Comparison of ENCODE assay signal across 1 cellular context in the genomic region with DNA sequence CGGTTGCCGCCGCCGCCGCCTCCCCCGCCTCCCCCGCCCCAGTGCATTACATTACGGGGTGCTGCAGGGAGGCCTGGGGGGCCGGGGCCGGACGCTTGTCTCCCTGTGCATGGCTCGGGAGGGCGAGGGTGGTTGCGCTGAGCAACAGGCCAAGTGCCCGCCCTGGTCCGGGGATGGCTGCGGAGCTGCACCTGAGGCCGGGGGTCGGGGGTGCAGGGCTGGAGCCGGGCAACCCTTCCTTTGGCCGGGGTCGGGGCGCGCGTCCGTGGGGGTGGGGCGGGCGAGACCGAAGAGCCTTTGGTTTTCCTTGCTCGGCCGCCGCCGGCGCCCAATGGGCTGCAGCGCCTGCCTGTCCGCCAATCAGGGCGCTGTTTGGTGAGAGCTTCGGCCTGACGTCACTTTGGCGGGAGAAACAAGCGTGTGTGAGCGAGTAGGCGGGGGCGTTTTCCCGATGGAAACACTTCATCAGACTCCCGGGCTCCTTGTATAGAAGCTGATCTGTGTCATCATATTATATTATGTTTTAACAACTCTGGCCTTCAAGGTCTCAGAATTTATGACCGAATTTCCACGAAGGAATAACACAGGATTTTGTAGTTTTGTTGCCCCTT.
A peak's percentile ranks its signal among the peaks of the same experiment; 100 is the strongest.
TF ChIP-seq lines count a peak whose summit lies in the region.

No MANE protein-coding gene starts in this region.

TF ChIP-seq in WTC11, 78 proteins besides CTCF, POLR2A, EP300 and RAD21 (continued from another document):
- TF ChIP-seq GABPB1 (CRISPR knock-in tag; IDR thresholded peaks at IDR 0.05) (no peak), IRF2 (CRISPR knock-in tag; IDR thresholded peaks at IDR 0.05; ENCODE audit: borderline replicate concordance, low read depth) (no peak), NR3C1 (CRISPR knock-in tag; conservative IDR thresholded peaks at IDR 0.05; ENCODE audit: low read depth) (no peak), ZNF263 (CRISPR knock-in tag; IDR thresholded peaks at IDR 0.05; ENCODE audit: low read depth) (no peak), CREM (CRISPR knock-in tag; IDR thresholded peaks at IDR 0.05) (peak; percentile 57; the same call in 1 of the 2 replicates)
- TF ChIP-seq, protein P1, sequence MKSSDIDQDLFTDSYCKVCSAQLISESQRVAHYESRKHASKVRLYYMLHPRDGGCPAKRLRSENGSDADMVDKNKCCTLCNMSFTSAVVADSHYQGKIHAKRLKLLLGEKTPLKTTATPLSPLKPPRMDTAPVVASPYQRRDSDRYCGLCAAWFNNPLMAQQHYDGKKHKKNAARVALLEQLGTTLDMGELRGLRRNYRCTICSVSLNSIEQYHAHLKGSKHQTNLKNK (CRISPR knock-in tag; IDR thresholded peaks at IDR 0.05) = no peak
- TF ChIP-seq, protein P2, sequence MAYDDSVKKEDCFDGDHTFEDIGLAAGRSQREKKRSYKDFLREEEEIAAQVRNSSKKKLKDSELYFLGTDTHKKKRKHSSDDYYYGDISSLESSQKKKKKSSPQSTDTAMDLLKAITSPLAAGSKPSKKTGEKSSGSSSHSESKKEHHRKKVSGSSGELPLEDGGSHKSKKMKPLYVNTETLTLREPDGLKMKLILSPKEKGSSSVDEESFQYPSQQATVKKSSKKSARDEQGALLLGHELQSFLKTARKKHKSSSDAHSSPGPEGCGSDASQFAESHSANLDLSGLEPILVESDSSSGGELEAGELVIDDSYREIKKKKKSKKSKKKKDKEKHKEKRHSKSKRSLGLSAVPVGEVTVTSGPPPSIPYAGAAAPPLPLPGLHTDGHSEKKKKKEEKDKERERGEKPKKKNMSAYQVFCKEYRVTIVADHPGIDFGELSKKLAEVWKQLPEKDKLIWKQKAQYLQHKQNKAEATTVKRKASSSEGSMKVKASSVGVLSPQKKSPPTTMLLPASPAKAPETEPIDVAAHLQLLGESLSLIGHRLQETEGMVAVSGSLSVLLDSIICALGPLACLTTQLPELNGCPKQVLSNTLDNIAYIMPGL (CRISPR knock-in tag; IDR thresholded peaks at IDR 0.05) = no peak
- TF ChIP-seq, protein P3, sequence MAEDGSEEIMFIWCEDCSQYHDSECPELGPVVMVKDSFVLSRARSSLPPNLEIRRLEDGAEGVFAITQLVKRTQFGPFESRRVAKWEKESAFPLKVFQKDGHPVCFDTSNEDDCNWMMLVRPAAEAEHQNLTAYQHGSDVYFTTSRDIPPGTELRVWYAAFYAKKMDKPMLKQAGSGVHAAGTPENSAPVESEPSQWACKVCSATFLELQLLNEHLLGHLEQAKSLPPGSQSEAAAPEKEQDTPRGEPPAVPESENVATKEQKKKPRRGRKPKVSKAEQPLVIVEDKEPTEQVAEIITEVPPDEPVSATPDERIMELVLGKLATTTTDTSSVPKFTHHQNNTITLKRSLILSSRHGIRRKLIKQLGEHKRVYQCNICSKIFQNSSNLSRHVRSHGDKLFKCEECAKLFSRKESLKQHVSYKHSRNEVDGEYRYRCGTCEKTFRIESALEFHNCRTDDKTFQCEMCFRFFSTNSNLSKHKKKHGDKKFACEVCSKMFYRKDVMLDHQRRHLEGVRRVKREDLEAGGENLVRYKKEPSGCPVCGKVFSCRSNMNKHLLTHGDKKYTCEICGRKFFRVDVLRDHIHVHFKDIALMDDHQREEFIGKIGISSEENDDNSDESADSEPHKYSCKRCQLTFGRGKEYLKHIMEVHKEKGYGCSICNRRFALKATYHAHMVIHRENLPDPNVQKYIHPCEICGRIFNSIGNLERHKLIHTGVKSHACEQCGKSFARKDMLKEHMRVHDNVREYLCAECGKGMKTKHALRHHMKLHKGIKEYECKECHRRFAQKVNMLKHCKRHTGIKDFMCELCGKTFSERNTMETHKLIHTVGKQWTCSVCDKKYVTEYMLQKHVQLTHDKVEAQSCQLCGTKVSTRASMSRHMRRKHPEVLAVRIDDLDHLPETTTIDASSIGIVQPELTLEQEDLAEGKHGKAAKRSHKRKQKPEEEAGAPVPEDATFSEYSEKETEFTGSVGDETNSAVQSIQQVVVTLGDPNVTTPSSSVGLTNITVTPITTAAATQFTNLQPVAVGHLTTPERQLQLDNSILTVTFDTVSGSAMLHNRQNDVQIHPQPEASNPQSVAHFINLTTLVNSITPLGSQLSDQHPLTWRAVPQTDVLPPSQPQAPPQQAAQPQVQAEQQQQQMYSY (CRISPR knock-in tag; IDR thresholded peaks at IDR 0.05) = no peak
- TF ChIP-seq, protein P4, sequence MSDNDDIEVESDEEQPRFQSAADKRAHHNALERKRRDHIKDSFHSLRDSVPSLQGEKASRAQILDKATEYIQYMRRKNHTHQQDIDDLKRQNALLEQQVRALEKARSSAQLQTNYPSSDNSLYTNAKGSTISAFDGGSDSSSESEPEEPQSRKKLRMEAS (CRISPR knock-in tag; IDR thresholded peaks at IDR 0.05) = peak; percentile 91; the same call in 1 of the 2 replicates
